ENCODE assay signal across 10 cellular contexts in the genomic region with DNA sequence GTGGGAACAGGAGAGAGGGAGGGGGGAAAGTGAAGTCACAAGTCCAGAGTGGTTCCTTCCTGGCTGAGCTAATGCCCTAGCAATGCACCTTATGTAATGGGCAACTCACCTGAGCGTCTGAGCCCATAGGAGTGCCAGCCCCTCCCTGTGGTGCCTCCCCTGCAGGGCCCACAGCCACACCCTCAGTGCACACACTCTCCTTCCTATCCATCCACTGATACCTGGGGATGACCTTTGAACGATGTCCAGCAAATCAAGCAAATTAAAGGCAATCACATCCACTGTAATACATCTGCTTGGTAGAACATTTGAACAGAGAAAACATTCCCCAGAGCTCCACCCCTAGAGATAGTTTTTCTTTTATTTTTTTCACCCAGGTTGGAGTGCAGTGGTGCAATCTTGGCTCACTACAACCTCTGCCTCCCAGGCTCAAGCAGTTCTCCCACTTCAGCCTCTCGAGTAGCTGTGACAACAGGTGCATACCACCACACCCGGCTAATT. TPM values are rescaled to one million over a fixed set of nuclear protein-coding genes. Genes with fewer than 3 reads are reported as not detected.
DNase-seq lines count a peak whose midpoint lies in the region; FAIRE-seq and TF ChIP-seq lines count a peak whose summit lies in the region.
"Had no signal": no experiment of that assay in that cellular context is flagged by ENCODE, and none has a peak within 500 bp of the region (broad histone marks: within the 10 kb centered on the region; RNA-seq: fewer than 3 reads in every experiment).

No MANE protein-coding gene starts in this region.

- no peaks in the 10 kb centered on the region for H3K27me3 ChIP-seq in bronchial epithelial cell (ENCODE audit: control insufficient read depth, insufficient read depth, low read length)

- FAIRE-seq in bronchial epithelial cell (lab: Jason Lieb, UNC), result no peak

- no peaks in the 10 kb centered on the region for H3K27me3 Mint-ChIP-seq in activated T-helper 2 cell treated with anti-CD3 and anti-CD28 coated beads, Interferon-gamma antibody, Interleukin-2, Interleukin-4, amounts not matched to agents 10 μg/mL and 5 μg/mL and 100 μg/mL, durations not matched to agents 14 hours and 24 hours and 36 hours (ENCODE audit: low read depth)

- no peak overlapping the region for H3K4me3 Mint-ChIP-seq in activated T-helper 2 cell treated with anti-CD3 and anti-CD28 coated beads, Interferon-gamma antibody, Interleukin-2, Interleukin-4, amounts not matched to agents 10 μg/mL and 5 μg/mL and 100 μg/mL, durations not matched to agents 14 hours and 24 hours and 36 hours (ENCODE audit: low read depth)
- H3K4me3 Mint-ChIP-seq: activated naive CD4-positive, alpha-beta T cell treated with anti-CD3 and anti-CD28 coated beads for 36 hours had no signal

- intact Hi-C loops in activated T-helper 2 cell treated with anti-CD3 and anti-CD28 coated beads, Interferon-gamma antibody, Interleukin-2, Interleukin-4, amounts not matched to agents 10 μg/mL and 5 μg/mL and 100 μg/mL, durations not matched to agents 14 hours and 24 hours and 36 hours (cut with micrococcal nuclease), result no loop called here
- intact Hi-C loops in posterior vena cava (cut with DNase I), result loop anchor here in 1 of 2 donors (10.0 kb wide), 1 partner anchor 184 kb away; no protein-coding TSS in a partner anchor

- TF ChIP-seq CTCF in bronchial epithelial cell (IDR thresholded peaks at IDR 0.05; ENCODE audit: insufficient read depth, low read length, severe bottlenecking), result no peak

- peak; percentile 52 for DNase-seq in COR-L47 (lab: John Stamatoyannopoulos, UW)
- peak; percentile 97 for DNase-seq in bronchial epithelial cell (ENCODE audit: low read depth)
- DNase-seq in mucosa of gallbladder (ENCODE audit: low spot score), result peak; percentile 93
- DNase-seq in NCI-H2171 treated with DMSO at 0.1 percent for 48 hours (lab: John Stamatoyannopoulos, UW), result no peak
- DNase-seq in activated T-helper 2 cell treated with anti-CD3 and anti-CD28 coated beads, Interferon-gamma antibody, Interleukin-2, Interleukin-4, amounts not matched to agents 10 μg/mL and 5 μg/mL and 100 μg/mL, durations not matched to agents 14 hours and 24 hours and 36 hours (ENCODE audit: low spot score), result no peak
- no peak for DNase-seq in posterior vena cava (ENCODE audit: low spot score)
- no peak for DNase-seq in SKM-1 (lab: John Stamatoyannopoulos, UW; ENCODE audit: unreplicated experiment)
- DNase-seq: effector CD8-positive, alpha-beta T cell had no signal

- H3K27ac Mint-ChIP-seq in activated T-helper 2 cell treated with anti-CD3 and anti-CD28 coated beads, Interferon-gamma antibody, Interleukin-2, Interleukin-4, amounts not matched to agents 10 μg/mL and 5 μg/mL and 100 μg/mL, durations not matched to agents 14 hours and 24 hours and 36 hours, result no peak overlapping the region
- H3K27ac Mint-ChIP-seq: activated naive CD4-positive, alpha-beta T cell treated with anti-CD3 and anti-CD28 coated beads for 36 hours had no signal

- no peak overlapping the region for H3K4me3 ChIP-seq in bronchial epithelial cell (ENCODE audit: low read depth, low read length)

- 0 out of 2 replicates have a peak, but pooled peaks have one; percentile 30 for TF ChIP-seq RAD21 in Ishikawa (IDR thresholded peaks at IDR 0.05; ENCODE audit: low read depth)

- H3K9me3 Mint-ChIP-seq in activated T-helper 2 cell treated with anti-CD3 and anti-CD28 coated beads, Interferon-gamma antibody, Interleukin-2, Interleukin-4, amounts not matched to agents 10 μg/mL and 5 μg/mL and 100 μg/mL, durations not matched to agents 14 hours and 24 hours and 36 hours, result no peaks in the 10 kb centered on the region
- H3K9me3 Mint-ChIP-seq: activated naive CD4-positive, alpha-beta T cell treated with anti-CD3 and anti-CD28 coated beads for 36 hours had no signal

- H3K36me3 Mint-ChIP-seq in activated T-helper 2 cell treated with anti-CD3 and anti-CD28 coated beads, Interferon-gamma antibody, Interleukin-2, Interleukin-4, amounts not matched to agents 10 μg/mL and 5 μg/mL and 100 μg/mL, durations not matched to agents 14 hours and 24 hours and 36 hours (ENCODE audit: low read depth), result no peaks in the 10 kb centered on the region

- H3K36me3 ChIP-seq in bronchial epithelial cell (ENCODE audit: control insufficient read depth, insufficient read depth, low read length), result no peaks in the 10 kb centered on the region

- H3K4me1 Mint-ChIP-seq in activated T-helper 2 cell treated with anti-CD3 and anti-CD28 coated beads, Interferon-gamma antibody, Interleukin-2, Interleukin-4, amounts not matched to agents 10 μg/mL and 5 μg/mL and 100 μg/mL, durations not matched to agents 14 hours and 24 hours and 36 hours (ENCODE audit: low read depth), result peaks cover 58% of the 10 kb centered on the region

- TF ChIP-seq EP300 in Ishikawa (IDR thresholded peaks at IDR 0.05; ENCODE audit: borderline replicate concordance), result peak; percentile 92

TF ChIP-seq in Ishikawa, 13 proteins besides CTCF, POLR2A, EP300 and RAD21:
- peak; percentile 80 for TF ChIP-seq FOXM1 (IDR thresholded peaks at IDR 0.05; ENCODE audit: borderline replicate concordance, low read depth)
- TF ChIP-seq TEAD4 (IDR thresholded peaks at IDR 0.05), result peak; percentile 98
- TF ChIP-seq, protein P1, sequence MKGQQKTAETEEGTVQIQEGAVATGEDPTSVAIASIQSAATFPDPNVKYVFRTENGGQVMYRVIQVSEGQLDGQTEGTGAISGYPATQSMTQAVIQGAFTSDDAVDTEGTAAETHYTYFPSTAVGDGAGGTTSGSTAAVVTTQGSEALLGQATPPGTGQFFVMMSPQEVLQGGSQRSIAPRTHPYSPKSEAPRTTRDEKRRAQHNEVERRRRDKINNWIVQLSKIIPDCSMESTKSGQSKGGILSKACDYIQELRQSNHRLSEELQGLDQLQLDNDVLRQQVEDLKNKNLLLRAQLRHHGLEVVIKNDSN (IDR thresholded peaks at IDR 0.05), result peak; percentile 49; the same call in 1 of the 2 replicates
- TF ChIP-seq ZBTB7A (IDR thresholded peaks at IDR 0.05; ENCODE audit: low read depth), result no peak
- TF ChIP-seq CREB1 (IDR thresholded peaks at IDR 0.05; ENCODE audit: low read depth), result no peak
- no peak; the same call in 1 of the 2 replicates for TF ChIP-seq TAF1 (IDR thresholded peaks at IDR 0.05; ENCODE audit: low read depth)
- TF ChIP-seq CEBPB (IDR thresholded peaks at IDR 0.05), result peak; percentile 80
- TF ChIP-seq YY1 (IDR thresholded peaks at IDR 0.05; ENCODE audit: low read depth), result no peak
- TF ChIP-seq, protein P2, sequence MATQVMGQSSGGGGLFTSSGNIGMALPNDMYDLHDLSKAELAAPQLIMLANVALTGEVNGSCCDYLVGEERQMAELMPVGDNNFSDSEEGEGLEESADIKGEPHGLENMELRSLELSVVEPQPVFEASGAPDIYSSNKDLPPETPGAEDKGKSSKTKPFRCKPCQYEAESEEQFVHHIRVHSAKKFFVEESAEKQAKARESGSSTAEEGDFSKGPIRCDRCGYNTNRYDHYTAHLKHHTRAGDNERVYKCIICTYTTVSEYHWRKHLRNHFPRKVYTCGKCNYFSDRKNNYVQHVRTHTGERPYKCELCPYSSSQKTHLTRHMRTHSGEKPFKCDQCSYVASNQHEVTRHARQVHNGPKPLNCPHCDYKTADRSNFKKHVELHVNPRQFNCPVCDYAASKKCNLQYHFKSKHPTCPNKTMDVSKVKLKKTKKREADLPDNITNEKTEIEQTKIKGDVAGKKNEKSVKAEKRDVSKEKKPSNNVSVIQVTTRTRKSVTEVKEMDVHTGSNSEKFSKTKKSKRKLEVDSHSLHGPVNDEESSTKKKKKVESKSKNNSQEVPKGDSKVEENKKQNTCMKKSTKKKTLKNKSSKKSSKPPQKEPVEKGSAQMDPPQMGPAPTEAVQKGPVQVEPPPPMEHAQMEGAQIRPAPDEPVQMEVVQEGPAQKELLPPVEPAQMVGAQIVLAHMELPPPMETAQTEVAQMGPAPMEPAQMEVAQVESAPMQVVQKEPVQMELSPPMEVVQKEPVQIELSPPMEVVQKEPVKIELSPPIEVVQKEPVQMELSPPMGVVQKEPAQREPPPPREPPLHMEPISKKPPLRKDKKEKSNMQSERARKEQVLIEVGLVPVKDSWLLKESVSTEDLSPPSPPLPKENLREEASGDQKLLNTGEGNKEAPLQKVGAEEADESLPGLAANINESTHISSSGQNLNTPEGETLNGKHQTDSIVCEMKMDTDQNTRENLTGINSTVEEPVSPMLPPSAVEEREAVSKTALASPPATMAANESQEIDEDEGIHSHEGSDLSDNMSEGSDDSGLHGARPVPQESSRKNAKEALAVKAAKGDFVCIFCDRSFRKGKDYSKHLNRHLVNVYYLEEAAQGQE (IDR thresholded peaks at IDR 0.05; ENCODE audit: low read depth), result no peak
- TF ChIP-seq NFIC (IDR thresholded peaks at IDR 0.05), result peak; percentile 62
- no peak for TF ChIP-seq EGR1 (IDR thresholded peaks at IDR 0.05)
- TF ChIP-seq TCF12 (IDR thresholded peaks at IDR 0.05; ENCODE audit: low read depth), result peak; percentile 91
- TF ChIP-seq, protein P3, sequence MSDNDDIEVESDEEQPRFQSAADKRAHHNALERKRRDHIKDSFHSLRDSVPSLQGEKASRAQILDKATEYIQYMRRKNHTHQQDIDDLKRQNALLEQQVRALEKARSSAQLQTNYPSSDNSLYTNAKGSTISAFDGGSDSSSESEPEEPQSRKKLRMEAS (IDR thresholded peaks at IDR 0.05), result peak; percentile 36; the same call in 1 of the 2 replicates
TF ChIP-seq in Ishikawa: peak in this region for 7.

RNA-seq across cellular contexts. Expression of a gene that starts 19.6 kb away (rescaled TPM):
- total RNA-seq in bronchial epithelial cell (75.0 and 95.9 TPM in 2 replicates), mucosa of gallbladder (158 TPM), posterior vena cava (100 to 1,000 TPM; 151 to 231 TPM)
- total RNA-seq in activated T-helper 2 cell treated with anti-CD3 and anti-CD28 coated beads, Interferon-gamma antibody, Interleukin-2, Interleukin-4, amounts not matched to agents 10 μg/mL and 5 μg/mL and 100 μg/mL, durations not matched to agents 14 hours and 24 hours and 36 hours, result 736 TPM in 2 replicates

Comparison
In these comparisons a context has a peak if more than half of its experiments do, and no peak if none do; other contexts are left out.
1. DNase-seq: peak in COR-L47 (single experiment), bronchial epithelial cell (single experiment) and mucosa of gallbladder (single experiment); none in NCI-H2171 treated with DMSO at 0.1 percent for 48 hours (single experiment), activated T-helper 2 cell treated with anti-CD3 and anti-CD28 coated beads, Interferon-gamma antibody, Interleukin-2, Interleukin-4, amounts not matched to agents 10 μg/mL and 5 μg/mL and 100 μg/mL, durations not matched to agents 14 hours and 24 hours and 36 hours (single experiment), posterior vena cava (single experiment) and SKM-1 (single experiment).